ENCODE assay signal across 8 cellular contexts in the genomic region with DNA sequence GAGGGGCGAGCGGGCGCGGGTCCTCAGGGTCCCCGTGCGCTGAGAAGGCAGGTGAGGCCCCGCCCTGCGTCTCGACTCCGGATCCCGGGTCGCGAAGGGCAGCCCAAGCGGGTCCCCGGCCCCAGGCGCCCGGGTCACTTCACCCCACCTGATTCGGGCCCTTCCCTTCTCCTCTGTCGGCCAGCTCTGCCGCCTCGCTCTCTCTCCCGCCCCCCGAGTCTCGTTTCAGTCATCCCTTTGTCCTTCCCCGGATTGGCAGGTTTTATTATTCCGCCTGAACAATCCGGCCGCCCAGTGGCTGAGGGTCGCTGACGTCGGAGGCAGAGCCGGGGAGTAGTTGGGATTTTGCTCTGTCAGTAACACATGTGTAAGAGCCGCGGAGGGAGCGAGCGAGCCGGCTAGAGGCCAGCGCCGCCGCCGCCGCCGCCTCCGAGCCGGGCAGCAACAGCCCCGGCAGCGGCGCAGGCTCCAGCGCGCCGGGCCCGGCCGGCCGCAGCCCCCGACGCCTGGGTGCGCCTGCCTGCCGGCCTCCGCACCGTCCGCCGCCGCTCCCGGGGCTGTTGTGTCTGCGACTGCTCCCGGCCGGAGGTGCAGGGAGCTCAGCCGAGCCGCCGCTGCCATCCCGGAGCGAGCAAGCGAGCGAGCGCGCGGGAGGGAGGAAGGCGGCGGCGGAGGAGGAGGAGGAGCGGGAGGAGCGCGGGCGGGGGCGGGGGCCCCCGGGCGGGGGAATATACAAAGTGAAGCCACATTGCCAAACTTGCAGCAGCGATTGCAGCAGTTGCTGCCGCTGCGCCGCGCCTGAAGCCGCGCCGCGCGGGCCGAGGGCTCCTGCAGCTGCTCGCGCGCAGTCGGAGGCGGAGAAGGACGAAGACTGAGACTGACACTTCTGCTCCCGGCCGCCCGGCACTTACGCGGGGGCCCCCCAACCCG. TPM values are rescaled to one million over a fixed set of nuclear protein-coding genes. Genes with fewer than 3 reads are reported as not detected.
DNase-seq lines count a peak whose midpoint lies in the region; ATAC-seq and TF ChIP-seq lines count a peak whose summit lies in the region.

A gene with protein sequence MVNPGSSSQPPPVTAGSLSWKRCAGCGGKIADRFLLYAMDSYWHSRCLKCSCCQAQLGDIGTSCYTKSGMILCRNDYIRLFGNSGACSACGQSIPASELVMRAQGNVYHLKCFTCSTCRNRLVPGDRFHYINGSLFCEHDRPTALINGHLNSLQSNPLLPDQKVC (plus strand): TSS at position 760 of the 930 bp plus-strand sequence. CDS start 3,136 bp downstream, outside the sequence.

- peaks cover 59% of the 10 kb centered on the region for H3K79me2 ChIP-seq in SU-DHL-6 (ENCODE audit: insufficient read depth, low read length)

- peaks cover 12% of the 10 kb centered on the region; the same call in 1 of the 2 replicates for H4K20me1 ChIP-seq in SU-DHL-6 (ENCODE audit: low read depth, low read length)

- no peak for TF ChIP-seq CTCF in GM12875 (IDR thresholded peaks at IDR 0.05; ENCODE audit: borderline replicate concordance, insufficient read depth, low read depth, low read length)
- no peak for TF ChIP-seq CTCF in SU-DHL-6 (IDR thresholded peaks at IDR 0.05; ENCODE audit: insufficient read depth, low read length, poor library complexity, severe bottlenecking)
- no peak for TF ChIP-seq CTCF in glutamatergic neuron (IDR thresholded peaks at IDR 0.05; ENCODE audit: partially characterized antibody, unreplicated experiment)
- TF ChIP-seq CTCF in osteocyte (IDR thresholded peaks at IDR 0.05), result no peak

- H3K36me3 Mint-ChIP-seq in activated naive CD8-positive, alpha-beta T cell treated with anti-CD3 and anti-CD28 coated beads, Interleukin-2, amount 10 ng/mL, durations not matched to agents 7 days and 5 days, result peaks cover 9% of the 10 kb centered on the region
- peaks cover 6% of the 10 kb centered on the region for H3K36me3 Mint-ChIP-seq in glutamatergic neuron (ENCODE audit: unreplicated experiment)
- peaks cover 7% of the 10 kb centered on the region for H3K36me3 Mint-ChIP-seq in osteocyte (ENCODE audit: unreplicated experiment)

- H3K4me3 ChIP-seq in GM12875 (ENCODE audit: low read depth, low read length) (peak within 1 kb of the TSS; percentile 66), SU-DHL-6 (ENCODE audit: insufficient read depth, low read length, poor library complexity, severe bottlenecking) (peak within 1 kb of the TSS; percentile 97), thymus (ENCODE audit: low read length) (peak within 1 kb of the TSS; percentile 84)

- H3K27me3 ChIP-seq in SU-DHL-6 (ENCODE audit: low read length) (no peaks in the 10 kb centered on the region), thymus (ENCODE audit: control insufficient read depth, insufficient read depth) (peaks cover 7% of the 10 kb centered on the region)

- H3K4me3 Mint-ChIP-seq in activated naive CD8-positive, alpha-beta T cell treated with anti-CD3 and anti-CD28 coated beads, Interleukin-2, amount 10 ng/mL, durations not matched to agents 7 days and 5 days, result peak within 1 kb of the TSS; percentile 98
- H3K4me3 Mint-ChIP-seq in glutamatergic neuron (ENCODE audit: unreplicated experiment) (peak within 1 kb of the TSS; percentile 91), osteocyte (ENCODE audit: unreplicated experiment) (peak within 1 kb of the TSS; percentile 93)

- H3K36me3 ChIP-seq in SU-DHL-6 (ENCODE audit: low read length), result peaks cover 31% of the 10 kb centered on the region
- H3K36me3 ChIP-seq in thymus (ENCODE audit: control insufficient read depth, insufficient read depth), result no peaks in the 10 kb centered on the region

- no peaks in the 10 kb centered on the region for H3K9me3 ChIP-seq in SU-DHL-6 (ENCODE audit: insufficient read depth, low read length)
- H3K9me3 ChIP-seq in thymus (ENCODE audit: control insufficient read depth), result peaks cover 1% of the 10 kb centered on the region

- no peaks in the 10 kb centered on the region for H3K9me3 Mint-ChIP-seq in activated naive CD8-positive, alpha-beta T cell treated with anti-CD3 and anti-CD28 coated beads, Interleukin-2, amount 10 ng/mL, durations not matched to agents 7 days and 5 days
- peaks cover 9% of the 10 kb centered on the region for H3K9me3 Mint-ChIP-seq in glutamatergic neuron (ENCODE audit: unreplicated experiment)
- H3K9me3 Mint-ChIP-seq in osteocyte (ENCODE audit: unreplicated experiment), result no peaks in the 10 kb centered on the region

- H3K27ac Mint-ChIP-seq in activated naive CD8-positive, alpha-beta T cell treated with anti-CD3 and anti-CD28 coated beads, Interleukin-2, amount 10 ng/mL, durations not matched to agents 7 days and 5 days, result peak within 1 kb of the TSS; percentile 98
- H3K27ac Mint-ChIP-seq in glutamatergic neuron (ENCODE audit: unreplicated experiment) (peak within 1 kb of the TSS; percentile 92), osteocyte (ENCODE audit: unreplicated experiment) (peak within 1 kb of the TSS; percentile 97)

- H3K4me1 ChIP-seq in thymus (ENCODE audit: control insufficient read depth, insufficient read depth, low read length), result peaks cover 11% of the 10 kb centered on the region

- H3K4me1 Mint-ChIP-seq in activated naive CD8-positive, alpha-beta T cell treated with anti-CD3 and anti-CD28 coated beads, Interleukin-2, amount 10 ng/mL, durations not matched to agents 7 days and 5 days, result peaks cover 29% of the 10 kb centered on the region
- H3K4me1 Mint-ChIP-seq in glutamatergic neuron (ENCODE audit: low read depth, unreplicated experiment) (peaks cover 17% of the 10 kb centered on the region), osteocyte (ENCODE audit: unreplicated experiment) (peaks cover 27% of the 10 kb centered on the region)

- WGBS in thymus, result under 1% methylated on average over 110 of the region's 110 CpGs

- ATAC-seq in HG02763 (IDR thresholded peaks at IDR 0.05; ENCODE audit: unreplicated experiment), result peak; percentile 80
- peak; percentile 82 for ATAC-seq in activated naive CD8-positive, alpha-beta T cell treated with anti-CD3 and anti-CD28 coated beads, Interleukin-2, amount 10 ng/mL, durations not matched to agents 7 days and 5 days (ENCODE audit: low read depth)

- H3K27me3 Mint-ChIP-seq in activated naive CD8-positive, alpha-beta T cell treated with anti-CD3 and anti-CD28 coated beads, Interleukin-2, amount 10 ng/mL, durations not matched to agents 7 days and 5 days, result peaks cover 3% of the 10 kb centered on the region
- H3K27me3 Mint-ChIP-seq in glutamatergic neuron (ENCODE audit: unreplicated experiment) (no peaks in the 10 kb centered on the region), osteocyte (ENCODE audit: unreplicated experiment) (no peaks in the 10 kb centered on the region)

- H3K9me2 ChIP-seq in SU-DHL-6 (replicated peaks; ENCODE audit: insufficient read depth, low read length), result no peaks in the 10 kb centered on the region

- H3K27ac ChIP-seq in SU-DHL-6 (ENCODE audit: low read depth, low read length) (peak within 1 kb of the TSS; percentile 89), thymus (ENCODE audit: low read depth) (peak within 1 kb of the TSS; percentile 84)

- POLR2A ChIA-PET in activated naive CD8-positive, alpha-beta T cell treated with anti-CD3 and anti-CD28 coated beads, Interleukin-2, amount 10 ng/mL, durations not matched to agents 7 days and 5 days (lab: Charles Lee), result interaction anchor here (0.6 to 1.6 kb wide), 17 partner anchors 12 to 939 kb away, joined by 3 to 6 read pairs (median 4); a partner anchor contains a TSS

- H2AFZ ChIP-seq in SU-DHL-6 (ENCODE audit: low read depth, low read length, severe bottlenecking), result no peak within 1 kb of the TSS

- peaks cover 40% of the 10 kb centered on the region for H3F3A ChIP-seq in SU-DHL-6 (ENCODE audit: insufficient read depth)

- peak within 1 kb of the TSS; percentile 98 for H3K9ac ChIP-seq in SU-DHL-6 (ENCODE audit: low read length)

- peak; percentile 92 to 98 (median 93) for DNase-seq in NCI-H1417 (lab: John Stamatoyannopoulos, UW)
- DNase-seq in activated naive CD8-positive, alpha-beta T cell treated with anti-CD3 and anti-CD28 coated beads, Interleukin-2, amount 10 ng/mL, durations not matched to agents 7 days and 5 days, result peak; percentile 87
- peak; percentile 93 for DNase-seq in glutamatergic neuron
- peak; percentile 98 for DNase-seq in osteocyte (ENCODE audit: extremely low spot score, unreplicated experiment)

- H3K4me2 ChIP-seq in SU-DHL-6 (ENCODE audit: low read depth, low read length, poor library complexity, severe bottlenecking), result peak within 1 kb of the TSS; percentile 88

RNA-seq across cellular contexts. Expression of the gene that starts here (rescaled TPM):
- 10 to 100 TPM; 35.7 to 43.1 TPM for total RNA-seq in activated naive CD8-positive, alpha-beta T cell treated with anti-CD3 and anti-CD28 coated beads, Interleukin-2, amount 10 ng/mL, durations not matched to agents 7 days and 5 days
- 16.5 TPM for total RNA-seq in glutamatergic neuron (ENCODE audit: unreplicated experiment)
- total RNA-seq in osteocyte, result 35.2 and 37.6 TPM in 2 replicates
- polyA plus RNA-seq in thymus, result 57.0 TPM

Comparison
In these comparisons a context has a peak if more than half of its experiments do, and no peak if none do; other contexts are left out.
1. Peak in every context shown above with its lines: DNase-seq, ATAC-seq, H3K4me3 ChIP-seq and H3K27ac ChIP-seq.